In genomic region chr1:9181990-9182783, GRCh38 we compare ENCODE assay signal across 8 cellular contexts. TPM values are rescaled to one million over a fixed set of nuclear protein-coding genes. Genes with fewer than 3 reads are reported as not detected.
DNase-seq lines count a peak whose midpoint lies in the region; ATAC-seq and TF ChIP-seq lines count a peak whose summit lies in the region.

No MANE protein-coding gene starts in this region.

- H3K27me3 ChIP-seq in CD8-positive, alpha-beta memory T cell (ENCODE audit: insufficient read depth, low read length, poor library complexity, severe bottlenecking), result peaks cover 13% of the 10 kb centered on the region
- H3K27me3 ChIP-seq in SJSA1 (replicated peaks), result no peaks in the 10 kb centered on the region

- no peak for TF ChIP-seq CTCF in endothelial cell (IDR thresholded peaks at IDR 0.05; ENCODE audit: unreplicated experiment)

- H3K9me3 ChIP-seq in CD8-positive, alpha-beta memory T cell (ENCODE audit: low read length), result no peaks in the 10 kb centered on the region
- 0 out of 2 replicates have a peak, but pooled peaks cover 2% of the 10 kb centered on the region for H3K9me3 ChIP-seq in SJSA1 (replicated peaks)

- no peak overlapping the region for H3K27ac ChIP-seq in CD8-positive, alpha-beta memory T cell (ENCODE audit: low read depth, low read length)
- peak overlapping the region; percentile 33 for H3K27ac ChIP-seq in SJSA1

- peak overlapping the region; percentile 6 to 82 (median 66) for H3K4me3 Mint-ChIP-seq in CD8-positive, alpha-beta memory T cell
- peak overlapping the region; percentile 97 for H3K4me3 Mint-ChIP-seq in endothelial cell (ENCODE audit: unreplicated experiment)

- no peak for DNase-seq in CD8-positive, alpha-beta memory T cell
- DNase-seq in SJSA1 (ENCODE audit: low read depth in 1 of 2, low spot score in 2 of 2) (peak in 1 of 2 experiments; percentile 68), endothelial cell (ENCODE audit: low spot score) (peak; percentile 58), mucosa of gallbladder (ENCODE audit: low spot score) (peak; percentile 54), NCI-H2029 (lab: John Stamatoyannopoulos, UW) (no peak), MV-4-11 (lab: John Stamatoyannopoulos, UW) (no peak)

- CTCF ChIA-PET in CD8-positive, alpha-beta memory T cell (lab: Charles Lee), result interaction anchor here (2.4 kb wide), 1 partner anchor 309 kb away, joined by 12 read pairs; no protein-coding TSS in a partner anchor

- peaks cover 6 to 8% (median 7%) of the 10 kb centered on the region in 3 donors for H3K4me1 Mint-ChIP-seq in CD8-positive, alpha-beta memory T cell
- peaks cover 17% of the 10 kb centered on the region for H3K4me1 Mint-ChIP-seq in endothelial cell (ENCODE audit: unreplicated experiment)

- H3K4me1 ChIP-seq in CD8-positive, alpha-beta memory T cell (ENCODE audit: insufficient read depth, low read length), result peaks cover 6% of the 10 kb centered on the region
- H3K4me1 ChIP-seq in SJSA1 (replicated peaks), result peaks cover 29% of the 10 kb centered on the region

- POLR2A ChIA-PET in CD8-positive, alpha-beta memory T cell (lab: Charles Lee), result interaction anchor here (0.6 kb wide), 1 partner anchor 23 kb away, joined by 3 read pairs; no protein-coding TSS in a partner anchor

- H3K36me3 ChIP-seq in CD8-positive, alpha-beta memory T cell (ENCODE audit: insufficient read depth, low read length), result no peaks in the 10 kb centered on the region
- H3K36me3 ChIP-seq in SJSA1, result peaks cover 28% of the 10 kb centered on the region

- H3K9me3 Mint-ChIP-seq in CD8-positive, alpha-beta memory T cell, result no peaks in the 10 kb centered on the region
- no peaks in the 10 kb centered on the region for H3K9me3 Mint-ChIP-seq in endothelial cell (ENCODE audit: unreplicated experiment)

- H3K27me3 Mint-ChIP-seq in CD8-positive, alpha-beta memory T cell, result peaks cover 18 to 38% of the 10 kb centered on the region in 2 donors
- H3K27me3 Mint-ChIP-seq in endothelial cell (ENCODE audit: unreplicated experiment), result peaks cover 4% of the 10 kb centered on the region

- peak; percentile 47 for ATAC-seq in GM19463 (IDR thresholded peaks at IDR 0.05; ENCODE audit: unreplicated experiment)
- ATAC-seq in HG03025 (IDR thresholded peaks at IDR 0.05; ENCODE audit: low FRiP score, unreplicated experiment), result no peak

- no peaks in the 10 kb centered on the region for H3K36me3 Mint-ChIP-seq in CD8-positive, alpha-beta memory T cell
- peaks cover 5% of the 10 kb centered on the region for H3K36me3 Mint-ChIP-seq in endothelial cell (ENCODE audit: low read depth, unreplicated experiment)

- H3K27ac Mint-ChIP-seq in CD8-positive, alpha-beta memory T cell, result no peak overlapping the region
- peak overlapping the region; percentile 85 for H3K27ac Mint-ChIP-seq in endothelial cell (ENCODE audit: unreplicated experiment)

- H3K4me3 ChIP-seq in CD8-positive, alpha-beta memory T cell (ENCODE audit: low read length), result peak overlapping the region; percentile 47
- peak overlapping the region; percentile 62 for H3K4me3 ChIP-seq in SJSA1

RNA-seq across cellular contexts. Expression of gene H6PD, which starts 52.4 kb away (rescaled TPM):
- 1 to 10 TPM; 7.8 to 7.9 TPM for total RNA-seq in CD8-positive, alpha-beta memory T cell
- 11.6 TPM for polyA plus RNA-seq in CD8-positive, alpha-beta memory T cell
- total RNA-seq in SJSA1 (2014; rRNA removed; shearing (Covaris generic)), result 12.2 and 12.6 TPM in 2 replicates
- total RNA-seq in endothelial cell (ENCODE audit: unreplicated experiment) (18.6 TPM), mucosa of gallbladder (45.6 TPM)

RNA-seq across cellular contexts. Expression of gene GPR157, which starts 53.3 kb away (rescaled TPM):
- 1 to 10 TPM; 3.1 to 4.7 TPM for total RNA-seq in CD8-positive, alpha-beta memory T cell
- polyA plus RNA-seq in CD8-positive, alpha-beta memory T cell, result 3.0 TPM
- 6.0 and 6.5 TPM in 2 replicates for total RNA-seq in SJSA1 (2014; rRNA removed; shearing (Covaris generic))
- total RNA-seq in endothelial cell (ENCODE audit: unreplicated experiment) (2.8 TPM), mucosa of gallbladder (8.3 TPM)

Comparison
In these comparisons a context has a peak if more than half of its experiments do, and no peak if none do; other contexts are left out.
1. DNase-seq: peak in endothelial cell (single experiment) and mucosa of gallbladder (single experiment); none in CD8-positive, alpha-beta memory T cell (0 of 5), NCI-H2029 (single experiment) and MV-4-11 (single experiment).